In genomic region chr2:236947294-236947693, GRCh38 we compare ENCODE assay signal across 18 cellular contexts.
DNase-seq lines count a peak whose midpoint lies in the region; ATAC-seq and TF ChIP-seq lines count a peak whose summit lies in the region.
"Had no signal": no experiment of that assay in that cellular context is flagged by ENCODE, and none has a peak within 500 bp of the region (broad histone marks: within the 10 kb centered on the region; RNA-seq: fewer than 3 reads in every experiment).

No MANE protein-coding gene starts in this region.

- H3K27ac ChIP-seq in esophagus muscularis mucosa (replicated peaks in 1 of 4) (no peak overlapping the region), mesendoderm (ENCODE audit: low read depth, low read length) (no peak overlapping the region), suprapubic skin (no peak overlapping the region)
- H3K27ac ChIP-seq: C4-2B had no signal

- H3K4me1 ChIP-seq in esophagus muscularis mucosa (no peaks in the 10 kb centered on the region), mesendoderm (ENCODE audit: control insufficient read depth, low read depth, low read length) (peaks cover 6% of the 10 kb centered on the region), suprapubic skin (no peaks in the 10 kb centered on the region)

- H3K4me2 ChIP-seq in mesendoderm (ENCODE audit: low read length), result no peak overlapping the region

- H3K79me2 ChIP-seq in mesendoderm (ENCODE audit: control insufficient read depth, insufficient read depth, low read length), result no peaks in the 10 kb centered on the region

- H3K9ac ChIP-seq in mesendoderm (ENCODE audit: low read length), result no peak overlapping the region

- no peaks in the 10 kb centered on the region for H3K27me3 ChIP-seq in esophagus muscularis mucosa
- no peaks in the 10 kb centered on the region for H3K27me3 ChIP-seq in mesendoderm (ENCODE audit: insufficient read depth, low read length, poor library complexity)
- peaks cover 3% of the 10 kb centered on the region for H3K27me3 ChIP-seq in suprapubic skin

- peak; percentile 17 for DNase-seq in Ammon's horn (ENCODE audit: low spot score)
- peak; percentile 81 for DNase-seq in esophagus muscularis mucosa (ENCODE audit: extremely low spot score)
- no peak for DNase-seq in mesendoderm
- DNase-seq in posterior vena cava (ENCODE audit: low spot score), result peak; percentile 16
- no peak for DNase-seq in suprapubic skin (ENCODE audit: low spot score in 2 of 2)
- DNase-seq in NCI-H2029 (lab: John Stamatoyannopoulos, UW), result no peak
- DNase-seq: ACHN; BE2C; CD4-positive, alpha-beta memory T cell; COR-L47; DND-41; GDM1; GOT3; H9 had no signal

- TF ChIP-seq CTCF in esophagus muscularis mucosa (IDR thresholded peaks at IDR 0.05) (no peak), suprapubic skin (IDR thresholded peaks at IDR 0.05) (no peak)

- H3K79me1 ChIP-seq in mesendoderm (ENCODE audit: low read length), result no peaks in the 10 kb centered on the region

- H2BK5ac ChIP-seq in mesendoderm (ENCODE audit: low read length), result no peak overlapping the region

- TF ChIP-seq EP300 in esophagus muscularis mucosa (IDR thresholded peaks at IDR 0.05), result no peak
- TF ChIP-seq EP300 in suprapubic skin (IDR thresholded peaks at IDR 0.05), result no peak

- intact Hi-C loops in esophagus muscularis mucosa (cut with DNase I), result no loop called here
- intact Hi-C loops in posterior vena cava (cut with DNase I), result no loop called here

- H3K4me3 ChIP-seq in esophagus muscularis mucosa, result no peak overlapping the region
- H3K4me3 ChIP-seq in mesendoderm (ENCODE audit: low read length), result no peak overlapping the region
- no peak overlapping the region for H3K4me3 ChIP-seq in suprapubic skin

- no peak overlapping the region for H2BK120ac ChIP-seq in mesendoderm (ENCODE audit: low read depth, low read length)

- TF ChIP-seq POLR2A in esophagus muscularis mucosa (IDR thresholded peaks at IDR 0.05; ENCODE audit: low read depth), result no peak
- no peak for TF ChIP-seq POLR2A in suprapubic skin (IDR thresholded peaks at IDR 0.05)

- H3K36me3 ChIP-seq in esophagus muscularis mucosa, result no peaks in the 10 kb centered on the region
- no peaks in the 10 kb centered on the region for H3K36me3 ChIP-seq in mesendoderm (ENCODE audit: control insufficient read depth, insufficient read depth, low read length)
- no peaks in the 10 kb centered on the region for H3K36me3 ChIP-seq in suprapubic skin
- H3K36me3 ChIP-seq: BE2C had no signal

- H4K5ac ChIP-seq in mesendoderm (ENCODE audit: low read length), result no peak overlapping the region

- no peak overlapping the region for H3K4ac ChIP-seq in mesendoderm (ENCODE audit: low read depth, low read length)

- H2AK5ac ChIP-seq in mesendoderm (ENCODE audit: low read length), result no peak overlapping the region

- 71% methylated on average over 3 of the region's 3 CpGs for WGBS in esophagus muscularis mucosa
- no CpG with 5 or more reads among the region's 3 CpGs for WGBS in mesendoderm (ENCODE audit: extremely low coverage, insufficient coverage, low lambda C conversion rate)
- WGBS in suprapubic skin, result 94% methylated on average over 3 of the region's 3 CpGs

- no peak overlapping the region for H4K8ac ChIP-seq in mesendoderm (ENCODE audit: low read depth, low read length)

- H2BK15ac ChIP-seq in mesendoderm (replicated peaks; ENCODE audit: low read depth), result no peak overlapping the region

- no peak for ATAC-seq in esophagus mucosa
- ATAC-seq in HG03342 (IDR thresholded peaks at IDR 0.05; ENCODE audit: unreplicated experiment), result no peak
- ATAC-seq: HepG2 had no signal

- no peak overlapping the region for H3K23ac ChIP-seq in mesendoderm (ENCODE audit: low read length)

- H3K18ac ChIP-seq in mesendoderm (ENCODE audit: low read length), result peak overlapping the region; percentile 7

- H3K9me3 ChIP-seq in esophagus muscularis mucosa (no peaks in the 10 kb centered on the region), suprapubic skin (peaks cover 6% of the 10 kb centered on the region)

- H3K56ac ChIP-seq in mesendoderm (ENCODE audit: low read length), result no peak overlapping the region

Comparison
In these comparisons a context has a peak if more than half of its experiments do, and no peak if none do; other contexts are left out.
1. DNase-seq: peak in Ammon's horn (single experiment), esophagus muscularis mucosa (single experiment) and posterior vena cava (single experiment); none in mesendoderm (single experiment), suprapubic skin (0 of 2) and NCI-H2029 (single experiment).